Comparison of ENCODE assay signal across 19 cellular contexts in genomic region chr2:10194021-10194820, GRCh38.
DNase-seq lines count a peak whose midpoint lies in the region; ATAC-seq and TF ChIP-seq lines count a peak whose summit lies in the region.
"Had no signal": no experiment of that assay in that cellular context is flagged by ENCODE, and none has a peak within 500 bp of the region (broad histone marks: within the 10 kb centered on the region; RNA-seq: fewer than 3 reads in every experiment).

No MANE protein-coding gene starts in this region.

- H3K9me3 ChIP-seq in uterus: no peaks in the 10 kb centered on the region
- H3K9me3 ChIP-seq: breast epithelium, psoas muscle, upper lobe of left lung had no signal

- H3K27ac ChIP-seq in uterus: peak overlapping the region; percentile 61 to 68
- H3K27ac ChIP-seq: breast epithelium, foreskin keratinocyte, psoas muscle had no signal

- H3K36me3 Mint-ChIP-seq in activated T-cell treated with anti-CD3 and anti-CD28 coated beads, Interleukin-2, amount 50 U/mL, for 24 hours (ENCODE audit: low read depth): peaks cover 7% of the 10 kb centered on the region
- no peaks in the 10 kb centered on the region for H3K36me3 Mint-ChIP-seq in activated T-cell treated with anti-CD3 and anti-CD28 coated beads, Interleukin-2, amount 50 U/mL, for 4 hours (ENCODE audit: insufficient read depth)

- H3K27me3 ChIP-seq in uterus: no peaks in the 10 kb centered on the region
- H3K27me3 ChIP-seq: foreskin keratinocyte, upper lobe of left lung had no signal

- H3K27ac Mint-ChIP-seq in activated T-cell treated with anti-CD3 and anti-CD28 coated beads, Interleukin-2, amount 50 U/mL, for 24 hours: peak overlapping the region; percentile 2
- H3K27ac Mint-ChIP-seq: activated CD4-positive, alpha-beta T cell treated with anti-CD3 and anti-CD28 coated beads for 36 hours; activated naive CD4-positive, alpha-beta T cell treated with anti-CD3 and anti-CD28 coated beads for 36 hours; GM23338 had no signal

- H3K4me3 Mint-ChIP-seq in activated T-cell treated with anti-CD3 and anti-CD28 coated beads, Interleukin-2, amount 50 U/mL, for 24 hours: no peak overlapping the region
- no peak overlapping the region for H3K4me3 Mint-ChIP-seq in activated T-cell treated with anti-CD3 and anti-CD28 coated beads, Interleukin-2, amount 50 U/mL, for 4 hours
- H3K4me3 Mint-ChIP-seq: activated CD4-positive, alpha-beta T cell treated with anti-CD3 and anti-CD28 coated beads for 36 hours; activated naive CD4-positive, alpha-beta T cell treated with anti-CD3 and anti-CD28 coated beads for 36 hours; GM23338 had no signal

- ATAC-seq in activated T-cell treated with anti-CD3 and anti-CD28 coated beads, Interleukin-2, amount 50 U/mL, for 4 hours: no peak
- ATAC-seq in GM21619 (IDR thresholded peaks at IDR 0.05; ENCODE audit: unreplicated experiment): no peak
- ATAC-seq in left ventricle myocardium superior: no peak
- ATAC-seq: activated CD4-positive, alpha-beta T cell treated with anti-CD3 and anti-CD28 coated beads for 36 hours; foreskin keratinocyte; GM23338; psoas muscle had no signal

- H3K4me1 ChIP-seq in uterus: peaks cover 0 to 23% of the 10 kb centered on the region in 2 donors
- H3K4me1 ChIP-seq: breast epithelium, foreskin keratinocyte, psoas muscle had no signal

- H3K27me3 Mint-ChIP-seq in activated T-cell treated with anti-CD3 and anti-CD28 coated beads, Interleukin-2, amount 50 U/mL, for 24 hours: no peaks in the 10 kb centered on the region
- H3K27me3 Mint-ChIP-seq in activated T-cell treated with anti-CD3 and anti-CD28 coated beads, Interleukin-2, amount 50 U/mL, for 4 hours (ENCODE audit: low read depth): no peaks in the 10 kb centered on the region
- H3K27me3 Mint-ChIP-seq: activated CD4-positive, alpha-beta T cell treated with anti-CD3 and anti-CD28 coated beads for 36 hours had no signal

- no peak for TF ChIP-seq POLR2A in uterus (IDR thresholded peaks at IDR 0.05)

- H3K36me3 ChIP-seq in uterus: no peaks in the 10 kb centered on the region
- H3K36me3 ChIP-seq: breast epithelium, upper lobe of left lung had no signal

- in situ Hi-C loops in astrocyte of the spinal cord (cut with HindIII; ENCODE audit: low sequenced_read_pairs): no loop called here

- H3K4me3 ChIP-seq in astrocyte of the spinal cord (ENCODE audit: low read depth, low read length) (no peak overlapping the region), uterus (no peak overlapping the region)
- H3K4me3 ChIP-seq: breast epithelium, GM23338, psoas muscle, upper lobe of left lung had no signal

- no peak for DNase-seq in activated T-cell treated with anti-CD3 and anti-CD28 coated beads, Interleukin-2, amount 50 U/mL, for 24 hours
- DNase-seq in activated T-cell treated with anti-CD3 and anti-CD28 coated beads, Interleukin-2, amount 50 U/mL, for 4 hours: no peak
- DNase-seq in astrocyte of the spinal cord (ENCODE audit: low read depth, low spot score) (peak; percentile 32), kidney tubule cell (ENCODE audit: low spot score) (peak; percentile 13), uterus (no peak), left ventricle myocardium superior (no peak), globus pallidus (ENCODE audit: low spot score) (no peak)
- DNase-seq: activated CD4-positive, alpha-beta T cell treated with anti-CD3 and anti-CD28 coated beads for 36 hours; activated naive CD4-positive, alpha-beta T cell treated with anti-CD3 and anti-CD28 coated beads for 36 hours; foreskin keratinocyte; NCI-H187; NCI-H510A treated with DMSO at 0.1 percent for 48 hours; psoas muscle; SHP77 treated with DMSO at 0.1 percent for 48 hours; stimulated activated naive CD4-positive, alpha-beta T cell had no signal

- intact Hi-C loops in uterus (cut with DNase I; ENCODE audit: low total_unique reads) (no loop called here), left ventricle myocardium superior (cut with micrococcal nuclease) (no loop called here)

- peaks cover 4% of the 10 kb centered on the region for H3K9me3 Mint-ChIP-seq in activated T-cell treated with anti-CD3 and anti-CD28 coated beads, Interleukin-2, amount 50 U/mL, for 24 hours
- H3K9me3 Mint-ChIP-seq in activated T-cell treated with anti-CD3 and anti-CD28 coated beads, Interleukin-2, amount 50 U/mL, for 4 hours: peaks cover 4% of the 10 kb centered on the region

- TF ChIP-seq CTCF in astrocyte of the spinal cord (IDR thresholded peaks at IDR 0.05; ENCODE audit: low read depth, low read length): no peak
- TF ChIP-seq CTCF in uterus (IDR thresholded peaks at IDR 0.05): no peak

- H3K4me1 Mint-ChIP-seq in activated T-cell treated with anti-CD3 and anti-CD28 coated beads, Interleukin-2, amount 50 U/mL, for 24 hours (ENCODE audit: low read depth): no peaks in the 10 kb centered on the region
- H3K4me1 Mint-ChIP-seq in activated T-cell treated with anti-CD3 and anti-CD28 coated beads, Interleukin-2, amount 50 U/mL, for 4 hours (ENCODE audit: low read depth): no peaks in the 10 kb centered on the region
- H3K4me1 Mint-ChIP-seq: activated CD4-positive, alpha-beta T cell treated with anti-CD3 and anti-CD28 coated beads for 36 hours; GM23338 had no signal

Comparison
In these comparisons a context has a peak if more than half of its experiments do, and no peak if none do; other contexts are left out.
1. DNase-seq: peak in astrocyte of the spinal cord (single experiment) and kidney tubule cell (single experiment); none in activated T-cell treated with anti-CD3 and anti-CD28 coated beads, Interleukin-2, amount 50 U/mL, for 24 hours (single experiment), activated T-cell treated with anti-CD3 and anti-CD28 coated beads, Interleukin-2, amount 50 U/mL, for 4 hours (single experiment), uterus (0 of 2), left ventricle myocardium superior (single experiment) and globus pallidus (single experiment).